11 cellular contexts compared by ENCODE assay signal in the genomic region with DNA sequence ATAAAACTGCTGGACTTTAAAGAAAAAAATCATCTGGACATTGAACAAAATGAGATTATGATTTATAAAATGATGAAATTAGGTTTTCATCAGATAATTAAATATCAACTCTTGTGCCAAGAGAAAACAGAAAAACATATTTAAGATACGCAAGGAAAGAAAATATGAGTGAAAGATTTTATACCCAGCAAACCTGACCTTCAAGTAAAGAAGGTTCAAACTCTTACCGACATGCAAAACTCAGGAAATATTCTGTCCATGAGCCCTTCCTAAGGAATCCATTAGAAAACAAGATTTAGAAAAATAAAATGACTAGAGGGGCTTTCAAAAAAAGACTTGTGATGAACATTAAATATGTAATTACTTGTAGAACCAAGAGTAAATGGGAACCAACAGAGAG.
"Had no signal": no experiment of that assay in that cellular context is flagged by ENCODE, and none has a peak within 500 bp of the region (broad histone marks: within the 10 kb centered on the region; RNA-seq: fewer than 3 reads in every experiment).

No MANE protein-coding gene starts in this region.

- H3K9ac ChIP-seq: GM23248 had no signal

- H3K4me1 ChIP-seq: HAP-1 had no signal

- H3K4me1 Mint-ChIP-seq: GM23338, H9 had no signal

- H3K9me3 ChIP-seq: HAP-1 had no signal

- H3K27ac ChIP-seq: GM23248 had no signal

- H3K27ac Mint-ChIP-seq: GM23338, H9, HFFc6 had no signal

- H2AFZ ChIP-seq: GM23248, GM23338 had no signal

- ATAC-seq: GM23338, HCT116 had no signal

- H3K36me3 ChIP-seq: HAP-1 had no signal

- H3K4me3 ChIP-seq: GM23248, GM23338, HAP-1 had no signal

- H3K4me2 ChIP-seq: GM23338 had no signal

- DNase-seq: GM23248, GOT3, H7, H9, HCEC 1CT, HFFc6 had no signal

- H3K4me3 Mint-ChIP-seq: GM23338, H9, HFFc6 had no signal

- FAIRE-seq: H1, H54 had no signal
